ENCODE assay signal across 31 cellular contexts in the genomic region with DNA sequence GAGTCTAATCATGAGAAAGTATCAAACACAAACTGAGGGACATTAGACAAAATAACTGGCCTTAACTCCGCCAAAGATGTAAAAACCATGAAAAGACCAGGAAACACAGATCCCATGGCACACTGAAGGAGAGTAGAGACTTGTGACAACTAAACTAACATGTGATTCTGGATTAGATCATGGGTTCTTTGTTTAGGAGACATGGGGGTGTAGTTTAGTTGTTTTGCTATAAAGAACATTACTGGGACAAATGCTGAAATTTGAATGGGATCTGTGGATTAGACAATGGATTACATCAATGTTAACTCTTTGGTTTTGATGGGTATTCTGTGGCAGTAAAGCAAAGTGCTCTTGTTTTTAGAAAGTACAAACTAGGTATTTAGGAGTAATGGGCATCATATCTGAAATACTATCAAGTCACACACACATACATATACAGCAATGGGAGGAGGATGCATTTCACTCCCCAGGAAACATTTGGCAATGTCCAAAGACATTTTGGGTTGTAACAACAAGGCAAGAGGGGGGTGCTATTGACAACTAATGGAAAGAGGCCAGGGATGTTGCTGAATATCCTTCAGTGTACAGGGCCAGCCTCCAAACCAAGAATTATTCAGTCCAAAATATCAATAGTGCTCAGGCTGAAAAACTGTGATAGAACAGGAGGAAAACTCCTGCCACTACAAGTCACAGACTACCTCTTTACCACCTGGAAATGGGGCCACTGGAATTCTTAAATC. TPM values are rescaled to one million over a fixed set of nuclear protein-coding genes. Genes with fewer than 3 reads are reported as not detected.
A peak's percentile ranks its signal among the peaks of the same experiment; 100 is the strongest.
DNase-seq lines count a peak whose midpoint lies in the region; ATAC-seq and TF ChIP-seq lines count a peak whose summit lies in the region.
"Had no signal": no experiment of that assay in that cellular context is flagged by ENCODE, and none has a peak within 500 bp of the region (broad histone marks: within the 10 kb centered on the region; RNA-seq: fewer than 3 reads in every experiment).

No MANE protein-coding gene starts in this region.

- H3K4me1 ChIP-seq in CD4-positive, CD25-positive, alpha-beta regulatory T cell (ENCODE audit: control insufficient read depth, insufficient read depth, low read length, poor library complexity, severe bottlenecking): no peaks in the 10 kb centered on the region
- H3K4me1 ChIP-seq in OCI-LY7 (ENCODE audit: insufficient read depth, low read length, poor library complexity, severe bottlenecking): peaks cover 7% of the 10 kb centered on the region
- no peaks in the 10 kb centered on the region for H3K4me1 ChIP-seq in thyroid gland
- no peaks in the 10 kb centered on the region for H3K4me1 ChIP-seq in upper lobe of left lung
- H3K4me1 ChIP-seq: esophagus muscularis mucosa, vagina had no signal

- H3K9me2 ChIP-seq in OCI-LY7 (ENCODE audit: insufficient read depth, low read length): no peaks in the 10 kb centered on the region

- CTCF ChIA-PET in OCI-LY7 (lab: Charles Lee; ENCODE audit: unreplicated experiment): no interaction called here

- no peak for DNase-seq in CD4-positive, CD25-positive, alpha-beta regulatory T cell
- DNase-seq in OCI-LY7 (ENCODE audit: low spot score): no peak
- DNase-seq in globus pallidus (ENCODE audit: low spot score): peak; percentile 81
- DNase-seq in putamen (ENCODE audit: low spot score): peak; percentile 79
- DNase-seq in thyroid gland: no peak
- no peak for DNase-seq in cerebellar nuclear complex (lab: John Stamatoyannopoulos, UW)
- no peak for DNase-seq in upper lobe of left lung
- DNase-seq: activated CD4-positive, alpha-beta T cell treated with anti-CD3 and anti-CD28 coated beads for 1 hour; activated effector memory CD4-positive, alpha-beta T cell treated with Interleukin-2 at 50 U/mL for 16 hours; activated naive CD8-positive, alpha-beta T cell treated with anti-CD3 and anti-CD28 coated beads, Interleukin-2, amount 50 U/mL, for 24 hours; DMS79; foreskin fibroblast; GDM1; GM23248; Karpas-422; mucosa of descending colon; NCI-H1436; NCI-H2081 treated with DMSO at 0.1 percent for 48 hours; NCI-H226; NCI-H526 treated with DMSO at 0.1 percent for 48 hours; retina; SHP77; stimulated activated naive CD4-positive, alpha-beta T cell treated with Interleukin-2 at 50 U/mL for 16 hours had no signal

- peaks cover 5% of the 10 kb centered on the region; the same call in 1 of the 2 replicates for H4K20me1 ChIP-seq in OCI-LY7 (ENCODE audit: insufficient read depth, low read length)

- peaks cover 31% of the 10 kb centered on the region for H3K36me3 Mint-ChIP-seq in CD4-positive, CD25-positive, alpha-beta regulatory T cell

- peaks cover 17 to 31% (median 24%) of the 10 kb centered on the region in 4 donors for H3K4me1 Mint-ChIP-seq in CD4-positive, CD25-positive, alpha-beta regulatory T cell

- POLR2A ChIA-PET in OCI-LY7 (lab: Charles Lee): no interaction called here

- no peak overlapping the region for H3K4me2 ChIP-seq in OCI-LY7 (ENCODE audit: low read length)
- H3K4me2 ChIP-seq: BLaER1 treated with 17β-estradiol and CSF1 and Interleukin-3, amounts not matched to agents 10 nM and 100 nM had no signal

- peaks cover 60% of the 10 kb centered on the region for H3K79me2 ChIP-seq in OCI-LY7 (ENCODE audit: insufficient read depth, low read depth, low read length)

- H2AFZ ChIP-seq in OCI-LY7 (ENCODE audit: low read length): no peak overlapping the region
- H2AFZ ChIP-seq: GM23248 had no signal

- H3K27ac Mint-ChIP-seq in CD4-positive, CD25-positive, alpha-beta regulatory T cell: peak overlapping the region in 2 of 3 donors; percentile 5 to 10
- H3K27ac Mint-ChIP-seq: activated naive CD8-positive, alpha-beta T cell treated with anti-CD3 and anti-CD28 coated beads, Interleukin-2, amount 50 U/mL, for 24 hours; natural killer cell treated with Interleukin-12 subunit alpha and Interleukin-12 subunit beta and Interleukin-15 and Interleukin-18, amount 100 ng/mL, for 72 hours; T-helper 2 cell treated with Interferon-gamma antibody and Interleukin-4, amounts not matched to agents 5 μg/mL and 100 μg/mL, for 36 hours had no signal

- no peaks in the 10 kb centered on the region for H3K9me3 ChIP-seq in CD4-positive, CD25-positive, alpha-beta regulatory T cell (ENCODE audit: control insufficient read depth in 2 of 2, low read length in 2 of 2)
- no peaks in the 10 kb centered on the region for H3K9me3 ChIP-seq in OCI-LY7 (ENCODE audit: low read length)
- no peaks in the 10 kb centered on the region for H3K9me3 ChIP-seq in thyroid gland
- no peaks in the 10 kb centered on the region for H3K9me3 ChIP-seq in upper lobe of left lung
- H3K9me3 ChIP-seq: BLaER1 treated with 17β-estradiol and CSF1 and Interleukin-3, amounts not matched to agents 10 nM and 100 nM; esophagus muscularis mucosa; mucosa of descending colon; vagina had no signal

- ATAC-seq in CD4-positive, CD25-positive, alpha-beta regulatory T cell (ENCODE audit: low read depth in 2 of 2): no peak
- ATAC-seq in upper lobe of left lung (ENCODE audit: low FRiP score in 2 of 2): no peak
- ATAC-seq: activated naive CD8-positive, alpha-beta T cell treated with anti-CD3 and anti-CD28 coated beads, Interleukin-2, amount 50 U/mL, for 24 hours; mucosa of descending colon; natural killer cell treated with Interleukin-12 subunit alpha and Interleukin-12 subunit beta and Interleukin-15 and Interleukin-18, amount 100 ng/mL, for 72 hours had no signal

- H3K9me3 Mint-ChIP-seq in CD4-positive, CD25-positive, alpha-beta regulatory T cell: no peaks in the 10 kb centered on the region
- H3K9me3 Mint-ChIP-seq: activated naive CD8-positive, alpha-beta T cell treated with anti-CD3 and anti-CD28 coated beads, Interleukin-2, amount 50 U/mL, for 24 hours; central memory CD8-positive, alpha-beta T cell; natural killer cell treated with Interleukin-12 subunit alpha and Interleukin-12 subunit beta and Interleukin-15 and Interleukin-18, amount 100 ng/mL, for 72 hours; T-helper 2 cell treated with Interferon-gamma antibody and Interleukin-4, amounts not matched to agents 5 μg/mL and 100 μg/mL, for 36 hours had no signal

- TF ChIP-seq POLR2A in thyroid gland (IDR thresholded peaks at IDR 0.05): no peak
- no peak for TF ChIP-seq POLR2A in upper lobe of left lung (IDR thresholded peaks at IDR 0.05)

- H3K36me3 ChIP-seq in CD4-positive, CD25-positive, alpha-beta regulatory T cell (ENCODE audit: control insufficient read depth, insufficient read depth, low read length): peaks cover 49% of the 10 kb centered on the region
- peaks cover 89% of the 10 kb centered on the region for H3K36me3 ChIP-seq in OCI-LY7 (ENCODE audit: insufficient read depth, low read length)
- H3K36me3 ChIP-seq in thyroid gland: peaks cover 0 to 4% of the 10 kb centered on the region in 2 donors
- peaks cover 4 to 57% (median 14%) of the 10 kb centered on the region in 4 donors for H3K36me3 ChIP-seq in upper lobe of left lung

- H3K4me3 ChIP-seq in CD4-positive, CD25-positive, alpha-beta regulatory T cell (ENCODE audit: low read depth, low read length): no peak overlapping the region
- H3K4me3 ChIP-seq in OCI-LY7 (ENCODE audit: low read depth, low read length, poor library complexity, severe bottlenecking) (no peak overlapping the region), thyroid gland (replicated peaks in 1 of 3) (no peak overlapping the region), upper lobe of left lung (no peak overlapping the region)
- H3K4me3 ChIP-seq: BLaER1 treated with 17β-estradiol and CSF1 and Interleukin-3, amounts not matched to agents 10 nM and 100 nM; esophagus muscularis mucosa; GM23248; lung; mucosa of descending colon; skin epidermis; vagina had no signal

- TSS peak; percentile 2 for BruUV-seq in OCI-LY7 (replicated peaks; lab: Mats Ljungman, UMichigan)

- TF ChIP-seq EP300 in upper lobe of left lung (IDR thresholded peaks at IDR 0.05): no peak

- no peak overlapping the region for H3K4me3 Mint-ChIP-seq in CD4-positive, CD25-positive, alpha-beta regulatory T cell
- H3K4me3 Mint-ChIP-seq: activated naive CD8-positive, alpha-beta T cell treated with anti-CD3 and anti-CD28 coated beads, Interleukin-2, amount 50 U/mL, for 24 hours; central memory CD8-positive, alpha-beta T cell; natural killer cell treated with Interleukin-12 subunit alpha and Interleukin-12 subunit beta and Interleukin-15 and Interleukin-18, amount 100 ng/mL, for 72 hours; T-helper 2 cell treated with Interferon-gamma antibody and Interleukin-4, amounts not matched to agents 5 μg/mL and 100 μg/mL, for 36 hours had no signal

- intact Hi-C loops in OCI-LY7 (cut with micrococcal nuclease; ENCODE audit: unreplicated experiment): no loop called here
- intact Hi-C loops in thyroid gland (cut with DNase I): no loop called here

- WGBS in thyroid gland, 2 donors: 98 to 100% methylated on average over 1 of the region's 1 CpG
- 92 to 100% methylated on average over 1 of the region's 1 CpG for WGBS in upper lobe of left lung, 2 donors

- H3K27me3 Mint-ChIP-seq in CD4-positive, CD25-positive, alpha-beta regulatory T cell: no peaks in the 10 kb centered on the region
- H3K27me3 Mint-ChIP-seq: activated naive CD8-positive, alpha-beta T cell treated with anti-CD3 and anti-CD28 coated beads, Interleukin-2, amount 50 U/mL, for 24 hours; central memory CD8-positive, alpha-beta T cell; natural killer cell treated with Interleukin-12 subunit alpha and Interleukin-12 subunit beta and Interleukin-15 and Interleukin-18, amount 100 ng/mL, for 72 hours had no signal

- H3K27me3 ChIP-seq in CD4-positive, CD25-positive, alpha-beta regulatory T cell (ENCODE audit: control insufficient read depth, insufficient read depth, low read length): no peaks in the 10 kb centered on the region
- H3K27me3 ChIP-seq in thyroid gland (no peaks in the 10 kb centered on the region), upper lobe of left lung (no peaks in the 10 kb centered on the region)
- H3K27me3 ChIP-seq: BLaER1 treated with 17β-estradiol and CSF1 and Interleukin-3, amounts not matched to agents 10 nM and 100 nM; esophagus muscularis mucosa; vagina had no signal

- no peak overlapping the region for H3K27ac ChIP-seq in CD4-positive, CD25-positive, alpha-beta regulatory T cell (ENCODE audit: insufficient read depth, low read length, poor library complexity, severe bottlenecking)
- no peak overlapping the region for H3K27ac ChIP-seq in OCI-LY7 (ENCODE audit: low read depth, low read length, poor library complexity, severe bottlenecking)
- no peak overlapping the region for H3K27ac ChIP-seq in thyroid gland
- no peak overlapping the region for H3K27ac ChIP-seq in upper lobe of left lung
- H3K27ac ChIP-seq: BLaER1 treated with 17β-estradiol and CSF1 and Interleukin-3, amounts not matched to agents 10 nM and 100 nM; esophagus muscularis mucosa; GM23248; skin epidermis; vagina had no signal

- no peak for TF ChIP-seq CTCF in OCI-LY7 (conservative IDR thresholded peaks at IDR 0.05; ENCODE audit: low read length)
- TF ChIP-seq CTCF in thyroid gland (IDR thresholded peaks at IDR 0.05): no peak
- no peak for TF ChIP-seq CTCF in upper lobe of left lung (IDR thresholded peaks at IDR 0.05)

RNA-seq across cellular contexts. Expression of gene WAPL, which starts 32.4 kb away (rescaled TPM):
- total RNA-seq in CD4-positive, CD25-positive, alpha-beta regulatory T cell: 54.3 TPM
- 10 to 100 TPM; 33.3 to 40.9 (median 36.2) TPM for polyA plus RNA-seq in CD4-positive, CD25-positive, alpha-beta regulatory T cell
- 51.1 and 56.6 TPM in 2 replicates for total RNA-seq in OCI-LY7 (2014; rRNA removed; shearing (Covaris generic))
- total RNA-seq in OCI-LY7 (2022) (68.7 and 75.7 TPM in 2 replicates), thyroid gland (10 to 100 TPM; 44.2 to 62.1 (median 51.7) TPM), upper lobe of left lung (10 to 100 TPM; 24.5 to 55.2 (median 38.1) TPM)

Comparison
In these comparisons a context has a peak if more than half of its experiments do, and no peak if none do; other contexts are left out.
1. DNase-seq: peak in globus pallidus (single experiment) and putamen (single experiment); none in CD4-positive, CD25-positive, alpha-beta regulatory T cell (0 of 3), OCI-LY7 (single experiment), thyroid gland (0 of 2), cerebellar nuclear complex (0 of 2) and upper lobe of left lung (0 of 2).